11 cellular contexts compared by ENCODE assay signal in the genomic region with DNA sequence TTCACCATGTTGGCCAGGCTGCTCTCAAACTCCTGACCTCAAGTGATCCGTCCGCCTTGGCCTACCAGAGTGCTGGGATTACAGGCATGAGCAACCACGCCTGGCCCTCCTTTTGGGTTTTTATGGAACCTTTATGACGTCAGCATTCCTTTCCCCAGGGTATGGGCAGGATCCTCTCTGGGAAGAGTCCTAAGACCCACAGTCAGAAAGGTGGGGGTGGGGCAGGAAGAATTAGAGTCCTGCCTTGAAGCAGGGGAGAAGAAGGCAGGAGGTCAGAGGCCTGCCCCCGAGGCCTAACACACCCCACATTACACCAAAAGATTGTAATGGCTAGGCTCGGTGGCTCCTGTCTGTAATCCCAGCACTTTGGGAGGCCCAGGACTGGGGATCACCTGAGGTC.
"Had no signal": no experiment of that assay in that cellular context is flagged by ENCODE, and none has a peak within 500 bp of the region (broad histone marks: within the 10 kb centered on the region; RNA-seq: fewer than 3 reads in every experiment).

No MANE protein-coding gene starts in this region.

- H3K4me1 ChIP-seq: psoas muscle, testis had no signal

- H3K27me3 ChIP-seq: testis had no signal

- H3K4me3 ChIP-seq: psoas muscle, testis had no signal

- H3K9me3 Mint-ChIP-seq: activated naive CD4-positive, alpha-beta T cell treated with anti-CD3 and anti-CD28 coated beads for 36 hours; mesothelial cell of epicardium; nephron progenitor cell; stimulated activated naive CD8-positive, alpha-beta T cell treated with anti-CD3 and anti-CD28 coated beads, Interleukin-15, Interleukin-2, amounts not matched to agents 100 ng/mL and 50 ng/mL, for 24 hours had no signal

- H3K27ac Mint-ChIP-seq: activated naive CD4-positive, alpha-beta T cell treated with anti-CD3 and anti-CD28 coated beads for 36 hours; mesothelial cell of epicardium; nephron progenitor cell; stimulated activated naive CD8-positive, alpha-beta T cell treated with anti-CD3 and anti-CD28 coated beads, Interleukin-15, Interleukin-2, amounts not matched to agents 100 ng/mL and 50 ng/mL, for 24 hours; T-helper 2 cell treated with Interferon-gamma antibody and Interleukin-4, amounts not matched to agents 5 μg/mL and 100 μg/mL, for 36 hours had no signal

- ATAC-seq: activated CD4-positive, CD25-positive, alpha-beta regulatory T cell treated with anti-CD3 and anti-CD28 coated beads, Interleukin-2, amount 50 U/mL, for 24 hours; psoas muscle; sciatic nerve had no signal

- H3K27me3 Mint-ChIP-seq: stimulated activated naive CD8-positive, alpha-beta T cell treated with anti-CD3 and anti-CD28 coated beads, Interleukin-15, Interleukin-2, amounts not matched to agents 100 ng/mL and 50 ng/mL, for 24 hours had no signal

- H3K27ac ChIP-seq: psoas muscle, testis had no signal

- DNase-seq: activated CD4-positive, alpha-beta T cell treated with anti-CD3 and anti-CD28 coated beads, Interleukin-2, amount 50 U/mL, for 1 hour; activated naive CD4-positive, alpha-beta T cell treated with anti-CD3 and anti-CD28 coated beads for 36 hours; erythroblast; nephron progenitor cell; psoas muscle; testis had no signal

- H3K9me3 ChIP-seq: psoas muscle, testis had no signal

- H3K4me3 Mint-ChIP-seq: activated naive CD4-positive, alpha-beta T cell treated with anti-CD3 and anti-CD28 coated beads for 36 hours; mesothelial cell of epicardium; nephron progenitor cell; stimulated activated naive CD8-positive, alpha-beta T cell treated with anti-CD3 and anti-CD28 coated beads, Interleukin-15, Interleukin-2, amounts not matched to agents 100 ng/mL and 50 ng/mL, for 24 hours; T-helper 2 cell treated with Interferon-gamma antibody and Interleukin-4, amounts not matched to agents 5 μg/mL and 100 μg/mL, for 36 hours had no signal

- H3K36me3 Mint-ChIP-seq: mesothelial cell of epicardium had no signal
